ENCODE assay signal across 1 cellular context in genomic region chr14:24188251-24189058, GRCh38.
TF ChIP-seq lines count a peak whose summit lies in the region.

A gene with protein sequence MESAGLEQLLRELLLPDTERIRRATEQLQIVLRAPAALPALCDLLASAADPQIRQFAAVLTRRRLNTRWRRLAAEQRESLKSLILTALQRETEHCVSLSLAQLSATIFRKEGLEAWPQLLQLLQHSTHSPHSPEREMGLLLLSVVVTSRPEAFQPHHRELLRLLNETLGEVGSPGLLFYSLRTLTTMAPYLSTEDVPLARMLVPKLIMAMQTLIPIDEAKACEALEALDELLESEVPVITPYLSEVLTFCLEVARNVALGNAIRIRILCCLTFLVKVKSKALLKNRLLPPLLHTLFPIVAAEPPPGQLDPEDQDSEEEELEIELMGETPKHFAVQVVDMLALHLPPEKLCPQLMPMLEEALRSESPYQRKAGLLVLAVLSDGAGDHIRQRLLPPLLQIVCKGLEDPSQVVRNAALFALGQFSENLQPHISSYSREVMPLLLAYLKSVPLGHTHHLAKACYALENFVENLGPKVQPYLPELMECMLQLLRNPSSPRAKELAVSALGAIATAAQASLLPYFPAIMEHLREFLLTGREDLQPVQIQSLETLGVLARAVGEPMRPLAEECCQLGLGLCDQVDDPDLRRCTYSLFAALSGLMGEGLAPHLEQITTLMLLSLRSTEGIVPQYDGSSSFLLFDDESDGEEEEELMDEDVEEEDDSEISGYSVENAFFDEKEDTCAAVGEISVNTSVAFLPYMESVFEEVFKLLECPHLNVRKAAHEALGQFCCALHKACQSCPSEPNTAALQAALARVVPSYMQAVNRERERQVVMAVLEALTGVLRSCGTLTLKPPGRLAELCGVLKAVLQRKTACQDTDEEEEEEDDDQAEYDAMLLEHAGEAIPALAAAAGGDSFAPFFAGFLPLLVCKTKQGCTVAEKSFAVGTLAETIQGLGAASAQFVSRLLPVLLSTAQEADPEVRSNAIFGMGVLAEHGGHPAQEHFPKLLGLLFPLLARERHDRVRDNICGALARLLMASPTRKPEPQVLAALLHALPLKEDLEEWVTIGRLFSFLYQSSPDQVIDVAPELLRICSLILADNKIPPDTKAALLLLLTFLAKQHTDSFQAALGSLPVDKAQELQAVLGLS (minus strand): TSS chr14:24188816. CDS start chr14:24188787, 29 bp downstream.

TF ChIP-seq in HepG2, 621 proteins besides CTCF, POLR2A, EP300 and RAD21 (continued from another document and continues in another):
- TF ChIP-seq NR3C1 (CRISPR knock-in tag; IDR thresholded peaks at IDR 0.05): no peak
- TF ChIP-seq ZNF24 (IDR thresholded peaks at IDR 0.05): peak; percentile 92
- peak; percentile 92 for TF ChIP-seq ZNF276 (CRISPR knock-in tag; IDR thresholded peaks at IDR 0.05; ENCODE audit: low read depth)
- peak; percentile 80 for TF ChIP-seq ZNF143 (CRISPR knock-in tag; IDR thresholded peaks at IDR 0.05)
- TF ChIP-seq KDM2A (CRISPR knock-in tag; IDR thresholded peaks at IDR 0.05; ENCODE audit: borderline replicate concordance, low read depth): peak; percentile 99
- peak; percentile 91 for TF ChIP-seq ZNF660 (CRISPR knock-in tag; IDR thresholded peaks at IDR 0.05; ENCODE audit: borderline replicate concordance, low read depth)
- no peak for TF ChIP-seq ZMAT5 (CRISPR knock-in tag; IDR thresholded peaks at IDR 0.05; ENCODE audit: borderline replicate concordance, low read depth)
- peak; percentile 60 for TF ChIP-seq RARA (CRISPR knock-in tag; IDR thresholded peaks at IDR 0.05)
- peak; percentile 98 for TF ChIP-seq SIN3B (IDR thresholded peaks at IDR 0.05; ENCODE audit: low read length)
- TF ChIP-seq ZC3H13 (CRISPR knock-in tag; IDR thresholded peaks at IDR 0.05): no peak
- TF ChIP-seq MYNN (CRISPR knock-in tag; IDR thresholded peaks at IDR 0.05; ENCODE audit: low read depth): peak; percentile 95
- TF ChIP-seq ZNF383 (CRISPR knock-in tag; IDR thresholded peaks at IDR 0.05; ENCODE audit: borderline replicate concordance): peak; percentile 95
- TF ChIP-seq ZNF839 (CRISPR knock-in tag; IDR thresholded peaks at IDR 0.05; ENCODE audit: borderline replicate concordance): peak; percentile 74
- peak; percentile 89 for TF ChIP-seq XBP1 (CRISPR knock-in tag; IDR thresholded peaks at IDR 0.05)
- TF ChIP-seq ZNF772 (CRISPR knock-in tag; IDR thresholded peaks at IDR 0.05): peak; percentile 100
- TF ChIP-seq ZNF879 (CRISPR knock-in tag; IDR thresholded peaks at IDR 0.05): peak; percentile 65
- TF ChIP-seq THAP11 (CRISPR knock-in tag; IDR thresholded peaks at IDR 0.05): peak; percentile 98
- peak; percentile 92 for TF ChIP-seq GATAD2A (CRISPR knock-in tag; IDR thresholded peaks at IDR 0.05)
- peak; percentile 96 for TF ChIP-seq ZHX2 (IDR thresholded peaks at IDR 0.05; ENCODE audit: low read depth)
- 0 out of 2 replicates have a peak, but pooled peaks have one; percentile 71 for TF ChIP-seq ZHX2 (CRISPR knock-in tag; IDR thresholded peaks at IDR 0.05; ENCODE audit: borderline replicate concordance)
- peak; percentile 97 for TF ChIP-seq POLR2AphosphoS5 (IDR thresholded peaks at IDR 0.05; ENCODE audit: low read depth, low read length)
- TF ChIP-seq FOXA1 (IDR thresholded peaks at IDR 0.05): no peak
- TF ChIP-seq FOXA1 (CRISPR knock-in tag; IDR thresholded peaks at IDR 0.05): peak; percentile 76
- TF ChIP-seq ZNF75D (CRISPR knock-in tag; IDR thresholded peaks at IDR 0.05; ENCODE audit: borderline replicate concordance): no peak
- peak; percentile 99 for TF ChIP-seq PTBP1 (IDR thresholded peaks at IDR 0.05; ENCODE audit: low read depth, low read length, poor library complexity, severe bottlenecking)
- peak; percentile 100 for TF ChIP-seq ARID2 (CRISPR knock-in tag; IDR thresholded peaks at IDR 0.05; ENCODE audit: borderline replicate concordance)
- TF ChIP-seq MAZ (IDR thresholded peaks at IDR 0.05; ENCODE audit: borderline replicate concordance, low read depth, low read length): peak; percentile 97
- TF ChIP-seq MAZ (CRISPR knock-in tag; IDR thresholded peaks at IDR 0.05; ENCODE audit: low read depth): peak; percentile 100
- TF ChIP-seq, protein P1, sequence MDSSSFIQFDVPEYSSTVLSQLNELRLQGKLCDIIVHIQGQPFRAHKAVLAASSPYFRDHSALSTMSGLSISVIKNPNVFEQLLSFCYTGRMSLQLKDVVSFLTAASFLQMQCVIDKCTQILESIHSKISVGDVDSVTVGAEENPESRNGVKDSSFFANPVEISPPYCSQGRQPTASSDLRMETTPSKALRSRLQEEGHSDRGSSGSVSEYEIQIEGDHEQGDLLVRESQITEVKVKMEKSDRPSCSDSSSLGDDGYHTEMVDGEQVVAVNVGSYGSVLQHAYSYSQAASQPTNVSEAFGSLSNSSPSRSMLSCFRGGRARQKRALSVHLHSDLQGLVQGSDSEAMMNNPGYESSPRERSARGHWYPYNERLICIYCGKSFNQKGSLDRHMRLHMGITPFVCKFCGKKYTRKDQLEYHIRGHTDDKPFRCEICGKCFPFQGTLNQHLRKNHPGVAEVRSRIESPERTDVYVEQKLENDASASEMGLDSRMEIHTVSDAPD (CRISPR knock-in tag; IDR thresholded peaks at IDR 0.05): peak; percentile 98
- TF ChIP-seq, protein P2, sequence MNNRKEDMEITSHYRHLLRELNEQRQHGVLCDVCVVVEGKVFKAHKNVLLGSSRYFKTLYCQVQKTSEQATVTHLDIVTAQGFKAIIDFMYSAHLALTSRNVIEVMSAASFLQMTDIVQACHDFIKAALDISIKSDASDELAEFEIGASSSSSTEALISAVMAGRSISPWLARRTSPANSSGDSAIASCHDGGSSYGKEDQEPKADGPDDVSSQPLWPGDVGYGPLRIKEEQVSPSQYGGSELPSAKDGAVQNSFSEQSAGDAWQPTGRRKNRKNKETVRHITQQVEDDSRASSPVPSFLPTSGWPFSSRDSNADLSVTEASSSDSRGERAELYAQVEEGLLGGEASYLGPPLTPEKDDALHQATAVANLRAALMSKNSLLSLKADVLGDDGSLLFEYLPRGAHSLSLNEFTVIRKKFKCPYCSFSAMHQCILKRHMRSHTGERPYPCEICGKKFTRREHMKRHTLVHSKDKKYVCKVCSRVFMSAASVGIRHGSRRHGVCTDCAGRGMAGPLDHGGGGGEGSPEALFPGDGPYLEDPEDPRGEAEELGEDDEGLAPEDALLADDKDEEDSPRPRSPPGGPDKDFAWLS (CRISPR knock-in tag; IDR thresholded peaks at IDR 0.05; ENCODE audit: borderline replicate concordance): peak; percentile 83
- peak; percentile 82; the same call in 1 of the 2 replicates for TF ChIP-seq ZC3H4 (CRISPR knock-in tag; IDR thresholded peaks at IDR 0.05; ENCODE audit: borderline replicate concordance)
- TF ChIP-seq MLX (CRISPR knock-in tag; IDR thresholded peaks at IDR 0.05): peak; percentile 92
- peak; percentile 99 for TF ChIP-seq ETV6 (CRISPR knock-in tag; conservative IDR thresholded peaks at IDR 0.05)
- TF ChIP-seq SALL1 (CRISPR knock-in tag; IDR thresholded peaks at IDR 0.05): peak; percentile 97
- peak; percentile 79; the same call in 1 of the 2 replicates for TF ChIP-seq ZNF30 (CRISPR knock-in tag; IDR thresholded peaks at IDR 0.05)
- TF ChIP-seq ZEB1 (IDR thresholded peaks at IDR 0.05; ENCODE audit: insufficient replicate concordance, low read depth): no peak
- TF ChIP-seq STAT5B (CRISPR knock-in tag; IDR thresholded peaks at IDR 0.05): peak; percentile 93; the same call in 1 of the 2 replicates
- peak; percentile 96 for TF ChIP-seq ZSCAN20 (CRISPR knock-in tag; IDR thresholded peaks at IDR 0.05; ENCODE audit: borderline replicate concordance)
- no peak for TF ChIP-seq SNRNP70 (IDR thresholded peaks at IDR 0.05; ENCODE audit: low read depth, low read length)
- TF ChIP-seq ZSCAN9 (CRISPR knock-in tag; IDR thresholded peaks at IDR 0.05; ENCODE audit: borderline replicate concordance): peak; percentile 95
- TF ChIP-seq FOXJ3 (CRISPR knock-in tag; IDR thresholded peaks at IDR 0.05; ENCODE audit: borderline replicate concordance): peak; percentile 84
- peak; percentile 98; the same call in 1 of the 2 replicates for TF ChIP-seq KLF15 (CRISPR knock-in tag; IDR thresholded peaks at IDR 0.05; ENCODE audit: borderline replicate concordance)
- TF ChIP-seq ZNF556 (CRISPR knock-in tag; IDR thresholded peaks at IDR 0.05; ENCODE audit: borderline replicate concordance): peak; percentile 100
- peak; percentile 98 for TF ChIP-seq KLF6 (CRISPR knock-in tag; IDR thresholded peaks at IDR 0.05)
- TF ChIP-seq ZNF792 (CRISPR knock-in tag; IDR thresholded peaks at IDR 0.05): peak; percentile 99
- no peak for TF ChIP-seq ZNF326 (CRISPR knock-in tag; IDR thresholded peaks at IDR 0.05; ENCODE audit: borderline replicate concordance)
- TF ChIP-seq ZNF841 (CRISPR knock-in tag; IDR thresholded peaks at IDR 0.05; ENCODE audit: borderline replicate concordance): no peak
- TF ChIP-seq, protein P3, sequence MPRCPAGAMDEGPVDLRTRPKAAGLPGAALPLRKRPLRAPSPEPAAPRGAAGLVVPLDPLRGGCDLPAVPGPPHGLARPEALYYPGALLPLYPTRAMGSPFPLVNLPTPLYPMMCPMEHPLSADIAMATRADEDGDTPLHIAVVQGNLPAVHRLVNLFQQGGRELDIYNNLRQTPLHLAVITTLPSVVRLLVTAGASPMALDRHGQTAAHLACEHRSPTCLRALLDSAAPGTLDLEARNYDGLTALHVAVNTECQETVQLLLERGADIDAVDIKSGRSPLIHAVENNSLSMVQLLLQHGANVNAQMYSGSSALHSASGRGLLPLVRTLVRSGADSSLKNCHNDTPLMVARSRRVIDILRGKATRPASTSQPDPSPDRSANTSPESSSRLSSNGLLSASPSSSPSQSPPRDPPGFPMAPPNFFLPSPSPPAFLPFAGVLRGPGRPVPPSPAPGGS (CRISPR knock-in tag; IDR thresholded peaks at IDR 0.05): peak; percentile 99
- TF ChIP-seq ZBTB42 (CRISPR knock-in tag; IDR thresholded peaks at IDR 0.05): peak; percentile 82; the same call in 1 of the 2 replicates
- TF ChIP-seq ZNF562 (CRISPR knock-in tag; IDR thresholded peaks at IDR 0.05; ENCODE audit: borderline replicate concordance): no peak
- TF ChIP-seq ZFP90 (CRISPR knock-in tag; IDR thresholded peaks at IDR 0.05; ENCODE audit: borderline replicate concordance): peak; percentile 99
- TF ChIP-seq ZNF451 (CRISPR knock-in tag; IDR thresholded peaks at IDR 0.05): peak; percentile 91
- TF ChIP-seq FOXM1 (CRISPR knock-in tag; IDR thresholded peaks at IDR 0.05): no peak
- no peak for TF ChIP-seq ZNF260 (CRISPR knock-in tag; IDR thresholded peaks at IDR 0.05; ENCODE audit: borderline replicate concordance, low read depth)
- TF ChIP-seq NAIF1 (CRISPR knock-in tag; IDR thresholded peaks at IDR 0.05; ENCODE audit: borderline replicate concordance): no peak
- TF ChIP-seq SOX6 (IDR thresholded peaks at IDR 0.05): no peak
- TF ChIP-seq SOX6 (CRISPR knock-in tag; IDR thresholded peaks at IDR 0.05): peak; percentile 92
- TF ChIP-seq SNAPC2 (CRISPR knock-in tag; IDR thresholded peaks at IDR 0.05): peak; percentile 99
